In the genomic region with DNA sequence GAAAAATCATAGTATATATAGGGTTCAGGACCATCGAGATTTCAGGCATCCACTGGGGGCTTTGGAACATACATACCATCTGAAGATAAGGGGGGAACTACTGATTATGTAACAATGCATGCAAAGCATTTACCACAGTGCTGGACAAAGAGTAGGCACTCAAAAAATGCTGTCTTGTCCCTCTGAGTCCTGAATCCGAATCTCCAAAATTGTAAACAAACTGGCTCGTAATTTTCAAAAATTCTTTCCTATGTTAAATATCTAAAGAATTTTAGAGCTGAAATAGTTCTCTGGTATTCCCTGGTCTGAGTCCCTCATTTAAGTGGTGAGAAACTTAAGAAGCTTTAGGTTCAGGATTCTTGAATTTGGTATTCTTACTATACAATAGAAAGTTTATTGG, we compare ENCODE assay signal across 15 cellular contexts.
A peak's percentile ranks its signal among the peaks of the same experiment; 100 is the strongest.
DNase-seq lines count a peak whose midpoint lies in the region; ATAC-seq and TF ChIP-seq lines count a peak whose summit lies in the region.
"Had no signal": no experiment of that assay in that cellular context is flagged by ENCODE, and none has a peak within 500 bp of the region (broad histone marks: within the 10 kb centered on the region; RNA-seq: fewer than 3 reads in every experiment).

No MANE protein-coding gene starts in this region.

- peak overlapping the region; percentile 81 for H3K27ac ChIP-seq in CD4-positive, CD25-positive, alpha-beta regulatory T cell (ENCODE audit: insufficient read depth, low read length, poor library complexity, severe bottlenecking)
- H3K27ac ChIP-seq in HCT116 (ENCODE audit: low read depth, low read length): no peak overlapping the region
- H3K27ac ChIP-seq: BLaER1 had no signal

- CTCF ChIA-PET in HCT116 (lab: Charles Lee): interaction anchor here (1.8 kb wide), 1 partner anchor 51 kb away, joined by 7 read pairs; no protein-coding TSS in a partner anchor

- POLR2A ChIA-PET in HCT116 (lab: Charles Lee): no interaction called here

- H3K27me3 ChIP-seq in CD4-positive, CD25-positive, alpha-beta regulatory T cell (ENCODE audit: control insufficient read depth, insufficient read depth, low read length): no peaks in the 10 kb centered on the region
- H3K27me3 ChIP-seq in HCT116 (ENCODE audit: insufficient read depth, low read length): no peaks in the 10 kb centered on the region
- H3K27me3 ChIP-seq: brain microvascular endothelial cell had no signal

- H4K20me1 ChIP-seq in HCT116 (ENCODE audit: insufficient read depth): no peaks in the 10 kb centered on the region

- RAD21 ChIA-PET in HCT116 (lab: Charles Lee; ENCODE audit: low non-redundant PET in 1 of 2, low total read pairs in 2 of 2, uncharacterized antibody in 2 of 2, unreplicated experiment in 2 of 2): no interaction called here

- H3K4me3 ChIP-seq in CD4-positive, CD25-positive, alpha-beta regulatory T cell (ENCODE audit: low read depth, low read length): peak overlapping the region; percentile 90
- peak overlapping the region in 1 of 2 experiments; percentile 81; a peak in 1 of 4 replicates for H3K4me3 ChIP-seq in HCT116 (replicated peaks in 1 of 2; ENCODE audit: low read depth in 1 of 2, low read length in 2 of 2)

- no peak for ATAC-seq in CD4-positive, CD25-positive, alpha-beta regulatory T cell (ENCODE audit: low read depth in 2 of 2)
- ATAC-seq in HCT116: no peak
- ATAC-seq in GM21786 (IDR thresholded peaks at IDR 0.05; ENCODE audit: unreplicated experiment): no peak

- no peaks in the 10 kb centered on the region for H3K27me3 Mint-ChIP-seq in CD4-positive, CD25-positive, alpha-beta regulatory T cell
- H3K27me3 Mint-ChIP-seq in chondrocyte (ENCODE audit: low read depth) (no peaks in the 10 kb centered on the region), nephron progenitor cell (ENCODE audit: low read depth, poor library complexity) (peaks cover 10% of the 10 kb centered on the region)

- peaks cover 20 to 66% (median 53%) of the 10 kb centered on the region in 4 donors for H3K4me1 Mint-ChIP-seq in CD4-positive, CD25-positive, alpha-beta regulatory T cell
- H3K4me1 Mint-ChIP-seq in chondrocyte (ENCODE audit: low read depth) (peaks cover 27% of the 10 kb centered on the region), nephron progenitor cell (peaks cover 16% of the 10 kb centered on the region)

- peak overlapping the region in 1 of 3 donors; percentile 29 for H3K27ac Mint-ChIP-seq in CD4-positive, CD25-positive, alpha-beta regulatory T cell
- H3K27ac Mint-ChIP-seq in chondrocyte (ENCODE audit: unreplicated experiment): peak overlapping the region; percentile 89
- H3K27ac Mint-ChIP-seq in nephron progenitor cell: no peak overlapping the region

- no peak for TF ChIP-seq RAD21 in HCT116 (IDR thresholded peaks at IDR 0.05; ENCODE audit: low read depth)

- intact Hi-C loops in HCT116 (cut with micrococcal nuclease): loop anchor here (5.0 kb wide), 1 partner anchor 203 kb away; the partner anchor contains the start of gene SGMS1

- no peak for TF ChIP-seq POLR2A in HCT116 (IDR thresholded peaks at IDR 0.05; ENCODE audit: borderline replicate concordance, extremely low read depth, insufficient read depth, insufficient read length)

- H2AFZ ChIP-seq in HCT116 (ENCODE audit: low read depth, low read length, poor library complexity, severe bottlenecking): no peak overlapping the region

- no peaks in the 10 kb centered on the region for H3K9me2 ChIP-seq in HCT116 (ENCODE audit: insufficient read depth)

- peaks cover 35% of the 10 kb centered on the region for H3K79me2 ChIP-seq in HCT116 (ENCODE audit: insufficient read depth, low read length)

- no TSS peak for BruUV-seq in HCT116 (replicated peaks; lab: Mats Ljungman, UMichigan)

- no peaks in the 10 kb centered on the region for H3K9me3 ChIP-seq in CD4-positive, CD25-positive, alpha-beta regulatory T cell (ENCODE audit: control insufficient read depth in 2 of 2, low read length in 2 of 2)
- no peaks in the 10 kb centered on the region for H3K9me3 ChIP-seq in HCT116 (ENCODE audit: control insufficient read depth in 1 of 2, insufficient read depth in 1 of 2, low read depth in 1 of 2, low read length in 2 of 2)

- no peak for DNase-seq in CD4-positive, CD25-positive, alpha-beta regulatory T cell
- DNase-seq in HCT116 (ENCODE audit: low read depth, low spot score) (no peak), chondrocyte (ENCODE audit: low spot score) (no peak), nephron progenitor cell (no peak), hypothalamus (lab: John Stamatoyannopoulos, UW) (no peak), midbrain (lab: John Stamatoyannopoulos, UW) (no peak)
- DNase-seq in stimulated activated naive CD4-positive, alpha-beta T cell treated with Interleukin-2 at 50 U/mL for 16 hours (lab: John Stamatoyannopoulos, UW): no peak
- DNase-seq: activated effector memory CD4-positive, alpha-beta T cell treated with anti-CD3 and anti-CD28 coated beads, Interleukin-2, amount 50 U/mL, for 16 hours; brain microvascular endothelial cell; effector CD4-positive, alpha-beta T cell; foreskin melanocyte; mesendoderm had no signal

- peak overlapping the region; percentile 93 to 99 (median 95) for H3K4me3 Mint-ChIP-seq in CD4-positive, CD25-positive, alpha-beta regulatory T cell
- H3K4me3 Mint-ChIP-seq in chondrocyte (ENCODE audit: unreplicated experiment): no peak overlapping the region
- peak overlapping the region; percentile 87 for H3K4me3 Mint-ChIP-seq in nephron progenitor cell

- H3K36me3 ChIP-seq in CD4-positive, CD25-positive, alpha-beta regulatory T cell (ENCODE audit: control insufficient read depth, insufficient read depth, low read length): no peaks in the 10 kb centered on the region
- H3K36me3 ChIP-seq in HCT116 (ENCODE audit: control insufficient read depth in 1 of 2, insufficient read depth in 2 of 2, low read length in 2 of 2): no peaks in the 10 kb centered on the region
- H3K36me3 ChIP-seq: brain microvascular endothelial cell had no signal

- peak overlapping the region; percentile 96 for H3K4me2 ChIP-seq in HCT116 (ENCODE audit: low read length)

- peaks cover 8% of the 10 kb centered on the region for H3K36me3 Mint-ChIP-seq in CD4-positive, CD25-positive, alpha-beta regulatory T cell
- no peaks in the 10 kb centered on the region for H3K36me3 Mint-ChIP-seq in chondrocyte (ENCODE audit: low read depth)
- H3K36me3 Mint-ChIP-seq in nephron progenitor cell (ENCODE audit: low read depth): no peaks in the 10 kb centered on the region

- H3K4me1 ChIP-seq in CD4-positive, CD25-positive, alpha-beta regulatory T cell (ENCODE audit: control insufficient read depth, insufficient read depth, low read length, poor library complexity, severe bottlenecking): peaks cover 48% of the 10 kb centered on the region
- H3K4me1 ChIP-seq in HCT116 (ENCODE audit: control insufficient read depth in 1 of 2, insufficient read depth in 2 of 2, low read length in 2 of 2): peaks cover 11 to 40% of the 10 kb centered on the region in 2 experiments

- peak overlapping the region; percentile 69; the same call in 1 of the 2 replicates for H3K9ac ChIP-seq in HCT116 (ENCODE audit: low read length)
- H3K9ac ChIP-seq: BLaER1, parathyroid adenoma had no signal

- H3K9me3 Mint-ChIP-seq in CD4-positive, CD25-positive, alpha-beta regulatory T cell: no peaks in the 10 kb centered on the region
- H3K9me3 Mint-ChIP-seq in chondrocyte (ENCODE audit: low read depth): no peaks in the 10 kb centered on the region
- H3K9me3 Mint-ChIP-seq in nephron progenitor cell: no peaks in the 10 kb centered on the region

- TF ChIP-seq CTCF in HCT116 (IDR thresholded peaks at IDR 0.05 in 2 of 3, conservative IDR thresholded peaks at IDR 0.05 in 1 of 3; ENCODE audit: borderline replicate concordance in 1 of 3, insufficient read depth in 1 of 3, low read depth in 2 of 3, low read length in 2 of 3): no peak
- no peak for TF ChIP-seq CTCF in chondrocyte (IDR thresholded peaks at IDR 0.05)
- no peak for TF ChIP-seq CTCF in nephron progenitor cell (IDR thresholded peaks at IDR 0.05)

TF ChIP-seq in HCT116, 20 proteins besides CTCF, POLR2A, EP300 and RAD21:
- TF ChIP-seq JUND (IDR thresholded peaks at IDR 0.05) (no peak), EGR1 (IDR thresholded peaks at IDR 0.05; ENCODE audit: low read depth) (no peak), SP1 (IDR thresholded peaks at IDR 0.05; ENCODE audit: low read depth) (no peak), YY1 (IDR thresholded peaks at IDR 0.05; ENCODE audit: extremely low read depth, insufficient replicate concordance, low read depth, low read length) (no peak)
